ENCODE assay signal across 8 cellular contexts in genomic region chr5:34657550-34657921, GRCh38. TPM values are rescaled to one million over a fixed set of nuclear protein-coding genes. Genes with fewer than 3 reads are reported as not detected.
DNase-seq lines count a peak whose midpoint lies in the region; ATAC-seq and TF ChIP-seq lines count a peak whose summit lies in the region.

No MANE protein-coding gene starts in this region.

- peaks cover 11% of the 10 kb centered on the region for H3K4me1 ChIP-seq in upper lobe of right lung

- H3K9me3 ChIP-seq in upper lobe of right lung, result no peaks in the 10 kb centered on the region

- no peaks in the 10 kb centered on the region for H3K27me3 ChIP-seq in upper lobe of right lung

- DNase-seq in D341Med (ENCODE audit: low spot score) (peak; percentile 45), M059J (ENCODE audit: low read depth) (peak; percentile 67), choroid plexus epithelial cell (ENCODE audit: low read depth) (peak; percentile 64), lung microvascular endothelial cell (ENCODE audit: low read depth in 2 of 2) (peak; percentile 58 to 68), upper lobe of right lung (no peak), NCI-H2171 (lab: John Stamatoyannopoulos, UW) (no peak), germinal center (ENCODE audit: low spot score) (no peak)

- intact Hi-C loops in upper lobe of right lung (cut with DNase I), result no loop called here

- H3K4me3 ChIP-seq in choroid plexus epithelial cell (ENCODE audit: low read depth, low read length) (peak overlapping the region; percentile 80), upper lobe of right lung (peak overlapping the region; percentile 81)

- no peaks in the 10 kb centered on the region for H3K36me3 ChIP-seq in upper lobe of right lung

- H3K27ac ChIP-seq in upper lobe of right lung, result peak overlapping the region; percentile 93

- no peak for TF ChIP-seq CTCF in choroid plexus epithelial cell (conservative IDR thresholded peaks at IDR 0.05; ENCODE audit: low read depth, low read length)
- TF ChIP-seq CTCF in upper lobe of right lung (IDR thresholded peaks at IDR 0.05), result no peak

- peak; percentile 1 for ATAC-seq in upper lobe of right lung
- ATAC-seq in HG03442 (IDR thresholded peaks at IDR 0.05; ENCODE audit: unreplicated experiment), result no peak

RNA-seq across cellular contexts. Expression of gene RAI14, which starts 1.4 kb away (rescaled TPM):
- total RNA-seq in M059J (2014; rRNA removed; shearing (Covaris generic)), result 77.5 and 117 TPM in 2 replicates
- total RNA-seq in lung microvascular endothelial cell, result 116 and 187 TPM in 2 replicates
- 79.6 TPM for total RNA-seq in upper lobe of right lung

Comparison
In these comparisons a context has a peak if more than half of its experiments do, and no peak if none do; other contexts are left out.
1. DNase-seq: peak in D341Med (single experiment), M059J (single experiment), choroid plexus epithelial cell (single experiment) and lung microvascular endothelial cell (2 of 2); none in upper lobe of right lung (single experiment), NCI-H2171 (single experiment) and germinal center (single experiment).